In genomic region chr7:134510646-134511045, GRCh38 we compare ENCODE assay signal across 19 cellular contexts. TPM values are rescaled to one million over a fixed set of nuclear protein-coding genes. Genes with fewer than 3 reads are reported as not detected.
"Had no signal": no experiment of that assay in that cellular context is flagged by ENCODE, and none has a peak within 500 bp of the region (broad histone marks: within the 10 kb centered on the region; RNA-seq: fewer than 3 reads in every experiment).

No MANE protein-coding gene starts in this region.

- H3K27ac ChIP-seq: RWPE1 had no signal

- H3K27me3 ChIP-seq: MG63 had no signal

- H3K36me3 ChIP-seq: MG63 had no signal

- ATAC-seq: Panc1 had no signal

- H3K9me3 ChIP-seq: MG63, SK-N-SH had no signal

- H3K4me3 ChIP-seq: MG63 had no signal

- DNase-seq: KBM-7, MG63, NCI-H1092, NCI-H1105 treated with DMSO at 0.1 percent for 48 hours, NCI-H1417 treated with DMSO at 0.1 percent for 48 hours, NCI-H146, NCI-H1694 treated with DMSO at 0.1 percent for 48 hours, NCI-H1930, NCI-H2081, NCI-H2107, NCI-H2227 treated with DMSO at 0.1 percent for 48 hours, NCI-H524, NCI-H526 treated with DMSO at 0.1 percent for 48 hours, NCI-H748 treated with DMSO at 0.1 percent for 48 hours, SHP77, SK-N-SH had no signal

RNA-seq across cellular contexts. Expression of gene AKR1B15, which starts 38.3 kb away (rescaled TPM):
- total RNA-seq: HT-29 had no signal
- polyA plus RNA-seq: SK-N-SH had no signal

RNA-seq across cellular contexts. Expression of gene AKR1B1, which starts 51.7 kb away (rescaled TPM):
- total RNA-seq: HT-29 had no signal
